In the genomic region with DNA sequence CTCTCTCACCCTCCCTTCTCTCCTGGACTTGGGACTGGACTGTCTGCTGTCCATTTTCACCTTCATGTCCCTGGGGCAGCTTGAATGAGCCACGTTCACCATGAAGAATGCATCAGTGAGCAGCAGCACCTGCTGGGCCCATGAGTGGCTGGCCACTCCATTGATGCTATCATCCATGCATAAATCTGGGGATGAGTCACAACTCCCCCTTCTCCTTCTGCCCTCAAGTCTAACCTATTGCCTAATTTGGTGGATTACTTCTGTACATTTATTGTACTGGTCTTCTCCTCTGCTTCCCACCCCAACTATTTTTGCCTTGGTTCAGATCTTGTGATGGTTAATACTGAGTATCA, we compare ENCODE assay signal across 17 cellular contexts. TPM values are rescaled to one million over a fixed set of nuclear protein-coding genes. Genes with fewer than 3 reads are reported as not detected.
DNase-seq lines count a peak whose midpoint lies in the region; TF ChIP-seq lines count a peak whose summit lies in the region.
"Had no signal": no experiment of that assay in that cellular context is flagged by ENCODE, and none has a peak within 500 bp of the region (broad histone marks: within the 10 kb centered on the region; RNA-seq: fewer than 3 reads in every experiment).

No MANE protein-coding gene starts in this region.

- no peaks in the 10 kb centered on the region for H3K4me1 ChIP-seq in mammary epithelial cell (ENCODE audit: insufficient read depth, low read length)
- peaks cover 18% of the 10 kb centered on the region for H3K4me1 ChIP-seq in osteoblast (ENCODE audit: insufficient read depth, low read length)

- DNase-seq in ELR (ENCODE audit: low read depth) (peak; percentile 96), NOMO-1 (lab: John Stamatoyannopoulos, UW; ENCODE audit: unreplicated experiment in 2 of 2) (peak; percentile 52 to 64), mammary epithelial cell (peak; percentile 67), osteoblast (ENCODE audit: insufficient read length, low spot score, missing footprints) (peak; percentile 47), NCI-H1694 treated with DMSO at 0.1 percent for 48 hours (lab: John Stamatoyannopoulos, UW) (no peak), NCI-H2107 treated with DMSO at 0.1 percent for 48 hours (lab: John Stamatoyannopoulos, UW; ENCODE audit: unreplicated experiment) (no peak), 8988T (no peak)
- no peak for DNase-seq in activated CD4-positive, alpha-beta T cell treated with anti-CD3 and anti-CD28 coated beads, Interleukin-2, amount 10 ng/mL, durations not matched to agents 7 days and 5 days
- DNase-seq: activated naive CD8-positive, alpha-beta T cell treated with anti-CD3 and anti-CD28 coated beads, Interleukin-2, amount 10 ng/mL, durations not matched to agents 7 days and 5 days; left colon; NCI-H1048; NCI-H345; RPMI8226; sigmoid colon had no signal

- H2AFZ ChIP-seq in mammary epithelial cell (ENCODE audit: low read depth, low read length) (no peak overlapping the region), osteoblast (ENCODE audit: low read length) (peak overlapping the region; percentile 3)

- in situ Hi-C loops in mammary epithelial cell (cut with MboI; ENCODE audit: low sequenced_read_pairs in 2 of 2): no loop called here

- H3K9ac ChIP-seq in mammary epithelial cell (ENCODE audit: insufficient read depth, low read length): no peak overlapping the region

- no peaks in the 10 kb centered on the region for H3K79me2 ChIP-seq in mammary epithelial cell (ENCODE audit: insufficient read depth, low read length)
- H3K79me2 ChIP-seq in osteoblast (ENCODE audit: insufficient read depth, low read length): no peaks in the 10 kb centered on the region

- H3K36me3 ChIP-seq in mammary epithelial cell (ENCODE audit: insufficient read depth, low read length): no peaks in the 10 kb centered on the region
- no peaks in the 10 kb centered on the region for H3K36me3 ChIP-seq in osteoblast (ENCODE audit: insufficient read depth, low read length)
- H3K36me3 ChIP-seq: sigmoid colon had no signal

- H3K27ac ChIP-seq in mammary epithelial cell (ENCODE audit: insufficient read depth, low read depth, low read length): no peak overlapping the region
- peak overlapping the region; percentile 51 for H3K27ac ChIP-seq in osteoblast (ENCODE audit: low read depth, low read length)
- H3K27ac ChIP-seq: HL-60, sigmoid colon had no signal

- peaks cover 30% of the 10 kb centered on the region for H3K9me3 Mint-ChIP-seq in activated CD4-positive, alpha-beta T cell treated with anti-CD3 and anti-CD28 coated beads, Interleukin-2, amount 10 ng/mL, durations not matched to agents 7 days and 5 days

- no peak overlapping the region for H3K4me3 Mint-ChIP-seq in activated CD4-positive, alpha-beta T cell treated with anti-CD3 and anti-CD28 coated beads, Interleukin-2, amount 10 ng/mL, durations not matched to agents 7 days and 5 days
- H3K4me3 Mint-ChIP-seq: activated naive CD8-positive, alpha-beta T cell treated with anti-CD3 and anti-CD28 coated beads, Interleukin-2, amount 10 ng/mL, durations not matched to agents 7 days and 5 days; dendritic cell treated with granulocyte-macrophage colony-stimulating factor and Interleukin-4, amounts not matched to agents 40 ng/mL and 50 ng/mL, for 4 days; natural killer cell treated with Interleukin-12 subunit alpha and Interleukin-12 subunit beta and Interleukin-15 and Interleukin-18, amount 100 ng/mL, for 72 hours had no signal

- intact Hi-C loops in mammary epithelial cell (cut with micrococcal nuclease): no loop called here

- 27% methylated on average over 1 of the region's 1 CpG for WGBS in mammary epithelial cell (ENCODE audit: low coverage, missing lambda C conversion rate)

- H3K27me3 Mint-ChIP-seq in activated CD4-positive, alpha-beta T cell treated with anti-CD3 and anti-CD28 coated beads, Interleukin-2, amount 10 ng/mL, durations not matched to agents 7 days and 5 days: no peaks in the 10 kb centered on the region
- H3K27me3 Mint-ChIP-seq: dendritic cell treated with granulocyte-macrophage colony-stimulating factor and Interleukin-4, amounts not matched to agents 40 ng/mL and 50 ng/mL, for 4 days had no signal

- no peaks in the 10 kb centered on the region for H3K4me1 Mint-ChIP-seq in activated CD4-positive, alpha-beta T cell treated with anti-CD3 and anti-CD28 coated beads, Interleukin-2, amount 10 ng/mL, durations not matched to agents 7 days and 5 days
- H3K4me1 Mint-ChIP-seq: activated naive CD8-positive, alpha-beta T cell treated with anti-CD3 and anti-CD28 coated beads, Interleukin-2, amount 10 ng/mL, durations not matched to agents 7 days and 5 days had no signal

- H3K4me2 ChIP-seq in mammary epithelial cell (ENCODE audit: insufficient read depth, low read depth, low read length) (no peak overlapping the region), osteoblast (ENCODE audit: insufficient read depth, low read length) (no peak overlapping the region)

- H3K9me3 ChIP-seq in mammary epithelial cell (replicated peaks; ENCODE audit: insufficient read depth, low read length): peaks cover 3% of the 10 kb centered on the region
- peaks cover 6% of the 10 kb centered on the region for H3K9me3 ChIP-seq in osteoblast (ENCODE audit: low read depth, low read length)
- H3K9me3 ChIP-seq: sigmoid colon had no signal

- POLR2A ChIA-PET in activated CD4-positive, alpha-beta T cell treated with anti-CD3 and anti-CD28 coated beads, Interleukin-2, amount 10 ng/mL, durations not matched to agents 7 days and 5 days (lab: Charles Lee): no interaction called here

- no peaks in the 10 kb centered on the region for H3K27me3 ChIP-seq in mammary epithelial cell (ENCODE audit: insufficient read depth, low read length)
- H3K27me3 ChIP-seq in osteoblast (ENCODE audit: insufficient read depth, low read length): no peaks in the 10 kb centered on the region
- H3K27me3 ChIP-seq: sigmoid colon had no signal

- H3K4me3 ChIP-seq in mammary epithelial cell (replicated peaks in 1 of 3; ENCODE audit: insufficient read depth in 1 of 3, low read depth in 2 of 3, low read length in 3 of 3) (no peak overlapping the region), osteoblast (ENCODE audit: insufficient read depth, low read length) (no peak overlapping the region)
- H3K4me3 ChIP-seq: sigmoid colon had no signal

- TF ChIP-seq CTCF in mammary epithelial cell (conservative IDR thresholded peaks at IDR 0.05 in 1 of 2, IDR thresholded peaks at IDR 0.05 in 1 of 2; ENCODE audit: extremely low read depth in 1 of 2, insufficient read depth in 1 of 2, low read depth in 1 of 2, low read length in 2 of 2): no peak
- TF ChIP-seq CTCF in osteoblast (IDR thresholded peaks at IDR 0.05; ENCODE audit: extremely low read depth, low read depth, low read length): peak; percentile 17

- CTCF ChIA-PET in mammary epithelial cell (lab: Charles Lee; ENCODE audit: low non-redundant PET): no interaction called here
- CTCF ChIA-PET in activated CD4-positive, alpha-beta T cell treated with anti-CD3 and anti-CD28 coated beads, Interleukin-2, amount 10 ng/mL, durations not matched to agents 7 days and 5 days (lab: Charles Lee): no interaction called here

- no peaks in the 10 kb centered on the region for H3K36me3 Mint-ChIP-seq in activated CD4-positive, alpha-beta T cell treated with anti-CD3 and anti-CD28 coated beads, Interleukin-2, amount 10 ng/mL, durations not matched to agents 7 days and 5 days (ENCODE audit: low read depth)
- H3K36me3 Mint-ChIP-seq: activated naive CD8-positive, alpha-beta T cell treated with anti-CD3 and anti-CD28 coated beads, Interleukin-2, amount 10 ng/mL, durations not matched to agents 7 days and 5 days; natural killer cell treated with Interleukin-12 subunit alpha and Interleukin-12 subunit beta and Interleukin-15 and Interleukin-18, amount 100 ng/mL, for 72 hours had no signal

- no TSS peak for BruUV-seq in mammary epithelial cell (replicated peaks; lab: Mats Ljungman, UMichigan)

- H3K27ac Mint-ChIP-seq in activated CD4-positive, alpha-beta T cell treated with anti-CD3 and anti-CD28 coated beads, Interleukin-2, amount 10 ng/mL, durations not matched to agents 7 days and 5 days: no peak overlapping the region
- H3K27ac Mint-ChIP-seq: activated naive CD8-positive, alpha-beta T cell treated with anti-CD3 and anti-CD28 coated beads, Interleukin-2, amount 10 ng/mL, durations not matched to agents 7 days and 5 days; dendritic cell treated with granulocyte-macrophage colony-stimulating factor and Interleukin-4, amounts not matched to agents 40 ng/mL and 50 ng/mL, for 4 days; natural killer cell treated with Interleukin-12 subunit alpha and Interleukin-12 subunit beta and Interleukin-15 and Interleukin-18, amount 100 ng/mL, for 72 hours had no signal

- H4K20me1 ChIP-seq in mammary epithelial cell (ENCODE audit: insufficient read depth, low read length): no peaks in the 10 kb centered on the region
- H4K20me1 ChIP-seq in osteoblast (ENCODE audit: insufficient read depth, low read length): no peaks in the 10 kb centered on the region

- dilution Hi-C loops in mammary epithelial cell (cut with HindIII; ENCODE audit: low sequenced_read_pairs): loop anchor here (25.0 kb wide), 1 partner anchor 394 kb away; no protein-coding TSS in a partner anchor

RNA-seq across cellular contexts. Expression of gene GDNF, which starts 46.9 kb away (rescaled TPM):
- 1 to 10 TPM in 1 of 2 donors, under 1 TPM in 1; 0.17 to 1.3 TPM for total RNA-seq in mammary epithelial cell
- 0.79 TPM for polyA plus RNA-seq in mammary epithelial cell
- not detected for polyA minus RNA-seq in mammary epithelial cell
- 5.0 and 6.2 TPM in 2 replicates for total RNA-seq in osteoblast
- total RNA-seq in activated CD4-positive, alpha-beta T cell treated with anti-CD3 and anti-CD28 coated beads, Interleukin-2, amount 10 ng/mL, durations not matched to agents 7 days and 5 days: not detected
- total RNA-seq: activated naive CD8-positive, alpha-beta T cell treated with anti-CD3 and anti-CD28 coated beads, Interleukin-2, amount 10 ng/mL, durations not matched to agents 7 days and 5 days; natural killer cell treated with Interleukin-12 subunit alpha and Interleukin-12 subunit beta and Interleukin-15 and Interleukin-18, amount 100 ng/mL, for 72 hours had no signal

Comparison
In these comparisons a context has a peak if more than half of its experiments do, and no peak if none do; other contexts are left out.
1. DNase-seq: peak in ELR (single experiment), NOMO-1 (2 of 2), mammary epithelial cell (single experiment) and osteoblast (single experiment); none in activated CD4-positive, alpha-beta T cell treated with anti-CD3 and anti-CD28 coated beads, Interleukin-2, amount 10 ng/mL, durations not matched to agents 7 days and 5 days (single experiment), NCI-H1694 treated with DMSO at 0.1 percent for 48 hours (single experiment), NCI-H2107 treated with DMSO at 0.1 percent for 48 hours (single experiment) and 8988T (single experiment).